ENCODE assay signal across 8 cellular contexts in the genomic region with DNA sequence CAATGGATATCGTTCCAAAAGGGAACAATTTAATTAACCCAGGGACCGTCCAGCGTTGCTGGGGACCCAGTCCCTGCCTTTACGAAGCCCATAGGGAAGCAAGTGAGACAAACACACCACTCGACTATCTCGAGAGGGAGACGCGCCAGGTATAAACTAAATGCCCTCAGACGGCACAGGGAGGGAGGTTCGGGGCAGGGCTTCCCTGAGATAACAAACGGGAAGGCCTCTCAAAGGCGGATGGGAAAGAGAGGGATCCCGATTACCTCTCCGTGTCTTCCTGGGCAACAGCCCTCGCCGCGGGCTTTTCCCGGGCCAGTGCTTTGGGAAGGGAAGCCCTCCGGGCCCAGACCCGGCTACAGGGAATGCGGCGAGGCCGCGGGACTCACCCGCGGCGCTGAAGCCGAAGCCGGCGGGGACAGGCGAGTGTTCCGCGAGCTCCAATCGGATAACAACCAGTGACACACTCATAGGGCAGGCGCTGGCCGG. TPM values are rescaled to one million over a fixed set of nuclear protein-coding genes. Genes with fewer than 3 reads are reported as not detected.
DNase-seq lines count a peak whose midpoint lies in the region; ATAC-seq and TF ChIP-seq lines count a peak whose summit lies in the region.

No MANE protein-coding gene starts in this region.

- H3K4me1 ChIP-seq in heart right ventricle (peaks cover 8 to 34% (median 29%) of the 10 kb centered on the region in 9 donors), iPS-18a (ENCODE audit: control insufficient read depth, low read depth, low read length) (no peaks in the 10 kb centered on the region)

- H3K9ac ChIP-seq in iPS-18a (ENCODE audit: low read length) = peak overlapping the region; percentile 83

- peak overlapping the region; percentile 74 to 96 (median 92) for H3K27ac ChIP-seq in heart right ventricle
- peak overlapping the region; percentile 48 for H3K27ac ChIP-seq in iPS-18a (ENCODE audit: low read length)

- H3K9me3 Mint-ChIP-seq in activated T-helper 2 cell treated with anti-CD3 and anti-CD28 coated beads, Interferon-gamma antibody, Interleukin-2, Interleukin-4, amounts not matched to agents 10 μg/mL and 5 μg/mL and 100 μg/mL, durations not matched to agents 14 hours and 24 hours and 36 hours = no peaks in the 10 kb centered on the region
- H3K9me3 Mint-ChIP-seq in stimulated activated naive B cell treated with anti-CD40 and anti-IgM and Interleukin-4, amounts not matched to agents 10 μg/mL and 1 μg/mL and 100 μg/mL, for 72 hours = no peaks in the 10 kb centered on the region

- H3K27me3 ChIP-seq in heart right ventricle (no peaks in the 10 kb centered on the region), iPS-18a (ENCODE audit: control insufficient read depth, insufficient read depth, low read length) (no peaks in the 10 kb centered on the region)

- TF ChIP-seq CTCF in heart right ventricle (IDR thresholded peaks at IDR 0.05) = no peak

- intact Hi-C loops in heart right ventricle (cut with DNase I) (no loop called here), cardiac septum (cut with DNase I) (no loop called here)
- intact Hi-C loops in activated T-helper 2 cell treated with anti-CD3 and anti-CD28 coated beads, Interferon-gamma antibody, Interleukin-2, Interleukin-4, amounts not matched to agents 10 μg/mL and 5 μg/mL and 100 μg/mL, durations not matched to agents 14 hours and 24 hours and 36 hours (cut with micrococcal nuclease) = loop anchor here (5.0 to 10.0 kb wide), 5 partner anchors 88 to 442 kb away; partner anchors contain the start of genes ATXN2, MAPKAPK5, SH2B3 and TRAFD1

- ATAC-seq in heart right ventricle = peak in 1 of 8 donors; percentile 6
- peak; percentile 16 for ATAC-seq in HG03558 (IDR thresholded peaks at IDR 0.05; ENCODE audit: extremely low read depth, unreplicated experiment)
- ATAC-seq in stimulated activated naive B cell treated with anti-CD40 and anti-IgM and Interleukin-4, amounts not matched to agents 10 μg/mL and 1 μg/mL and 100 μg/mL, for 72 hours (replicated peaks) = peak; percentile 6 to 23
- ATAC-seq in GM18870 (IDR thresholded peaks at IDR 0.05; ENCODE audit: unreplicated experiment) = no peak

- H3K36me3 ChIP-seq in heart right ventricle = peaks cover 0 to 32% (median 10%) of the 10 kb centered on the region in 9 donors
- H3K36me3 ChIP-seq in iPS-18a (ENCODE audit: control insufficient read depth, low read depth, low read length) = peaks cover 28% of the 10 kb centered on the region

- DNase-seq in heart right ventricle (no peak), cardiac septum (ENCODE audit: low spot score) (no peak), NCI-H1436 treated with DMSO at 0.1 percent for 48 hours (lab: John Stamatoyannopoulos, UW) (no peak)
- DNase-seq in activated T-helper 2 cell treated with anti-CD3 and anti-CD28 coated beads, Interferon-gamma antibody, Interleukin-2, Interleukin-4, amounts not matched to agents 10 μg/mL and 5 μg/mL and 100 μg/mL, durations not matched to agents 14 hours and 24 hours and 36 hours (ENCODE audit: low spot score) = no peak
- no peak for DNase-seq in stimulated activated naive B cell treated with anti-CD40 and anti-IgM and Interleukin-4, amounts not matched to agents 10 μg/mL and 1 μg/mL and 100 μg/mL, for 72 hours

- H3K27ac Mint-ChIP-seq in activated T-helper 2 cell treated with anti-CD3 and anti-CD28 coated beads, Interferon-gamma antibody, Interleukin-2, Interleukin-4, amounts not matched to agents 10 μg/mL and 5 μg/mL and 100 μg/mL, durations not matched to agents 14 hours and 24 hours and 36 hours = peak overlapping the region; percentile 89
- peak overlapping the region; percentile 99 for H3K27ac Mint-ChIP-seq in stimulated activated naive B cell treated with anti-CD40 and anti-IgM and Interleukin-4, amounts not matched to agents 10 μg/mL and 1 μg/mL and 100 μg/mL, for 72 hours

- peak overlapping the region; percentile 95 for H3K4me3 Mint-ChIP-seq in activated T-helper 2 cell treated with anti-CD3 and anti-CD28 coated beads, Interferon-gamma antibody, Interleukin-2, Interleukin-4, amounts not matched to agents 10 μg/mL and 5 μg/mL and 100 μg/mL, durations not matched to agents 14 hours and 24 hours and 36 hours (ENCODE audit: low read depth)
- H3K4me3 Mint-ChIP-seq in stimulated activated naive B cell treated with anti-CD40 and anti-IgM and Interleukin-4, amounts not matched to agents 10 μg/mL and 1 μg/mL and 100 μg/mL, for 72 hours = peak overlapping the region; percentile 99

- H3K9me3 ChIP-seq in heart right ventricle (no peaks in the 10 kb centered on the region), iPS-18a (ENCODE audit: control insufficient read depth, low read depth, low read length) (no peaks in the 10 kb centered on the region)

- H3K4me3 ChIP-seq in heart right ventricle (peak overlapping the region; percentile 72 to 99 (median 90)), iPS-18a (ENCODE audit: low read length) (peak overlapping the region; percentile 92)

- H3K4me1 Mint-ChIP-seq in activated T-helper 2 cell treated with anti-CD3 and anti-CD28 coated beads, Interferon-gamma antibody, Interleukin-2, Interleukin-4, amounts not matched to agents 10 μg/mL and 5 μg/mL and 100 μg/mL, durations not matched to agents 14 hours and 24 hours and 36 hours (ENCODE audit: low read depth) = peaks cover 29% of the 10 kb centered on the region
- H3K4me1 Mint-ChIP-seq in stimulated activated naive B cell treated with anti-CD40 and anti-IgM and Interleukin-4, amounts not matched to agents 10 μg/mL and 1 μg/mL and 100 μg/mL, for 72 hours = peaks cover 17 to 41% of the 10 kb centered on the region in 2 donors

- H3K36me3 Mint-ChIP-seq in activated T-helper 2 cell treated with anti-CD3 and anti-CD28 coated beads, Interferon-gamma antibody, Interleukin-2, Interleukin-4, amounts not matched to agents 10 μg/mL and 5 μg/mL and 100 μg/mL, durations not matched to agents 14 hours and 24 hours and 36 hours (ENCODE audit: low read depth) = peaks cover 24% of the 10 kb centered on the region
- H3K36me3 Mint-ChIP-seq in stimulated activated naive B cell treated with anti-CD40 and anti-IgM and Interleukin-4, amounts not matched to agents 10 μg/mL and 1 μg/mL and 100 μg/mL, for 72 hours = peaks cover 9 to 15% of the 10 kb centered on the region in 2 donors

- H3K27me3 Mint-ChIP-seq in activated T-helper 2 cell treated with anti-CD3 and anti-CD28 coated beads, Interferon-gamma antibody, Interleukin-2, Interleukin-4, amounts not matched to agents 10 μg/mL and 5 μg/mL and 100 μg/mL, durations not matched to agents 14 hours and 24 hours and 36 hours (ENCODE audit: low read depth) = no peaks in the 10 kb centered on the region
- no peaks in the 10 kb centered on the region for H3K27me3 Mint-ChIP-seq in stimulated activated naive B cell treated with anti-CD40 and anti-IgM and Interleukin-4, amounts not matched to agents 10 μg/mL and 1 μg/mL and 100 μg/mL, for 72 hours

- 0% methylated on average over 36 of the region's 36 CpGs for WGBS in heart right ventricle, 2 donors

RNA-seq across cellular contexts. Expression of gene BRAP, which starts 0.4 kb away (rescaled TPM):
- 10 to 100 TPM; 10.6 to 18.5 (median 14.9) TPM for total RNA-seq in heart right ventricle
- 1 to 10 TPM; 5.9 to 7.8 TPM for polyA plus RNA-seq in heart right ventricle
- total RNA-seq in cardiac septum = 13.9 TPM
- total RNA-seq in activated T-helper 2 cell treated with anti-CD3 and anti-CD28 coated beads, Interferon-gamma antibody, Interleukin-2, Interleukin-4, amounts not matched to agents 10 μg/mL and 5 μg/mL and 100 μg/mL, durations not matched to agents 14 hours and 24 hours and 36 hours = 18.5 and 19.3 TPM in 2 replicates

RNA-seq across cellular contexts. Expression of gene ACAD10, which starts 0.5 kb away (rescaled TPM):
- total RNA-seq in heart right ventricle (10 to 100 TPM; 20.3 to 43.4 (median 35.6) TPM), cardiac septum (30.8 TPM)
- polyA plus RNA-seq in heart right ventricle = 10 to 100 TPM in 1 of 2 donors, 1 to 10 TPM in 1; 7.8 to 35.5 TPM
- 25.4 and 32.6 TPM in 2 replicates for total RNA-seq in activated T-helper 2 cell treated with anti-CD3 and anti-CD28 coated beads, Interferon-gamma antibody, Interleukin-2, Interleukin-4, amounts not matched to agents 10 μg/mL and 5 μg/mL and 100 μg/mL, durations not matched to agents 14 hours and 24 hours and 36 hours
